In genomic region chr11:848988-849824, GRCh38 we compare ENCODE assay signal across 8 cellular contexts. TPM values are rescaled to one million over a fixed set of nuclear protein-coding genes. Genes with fewer than 3 reads are reported as not detected.
DNase-seq lines count a peak whose midpoint lies in the region; ATAC-seq and TF ChIP-seq lines count a peak whose summit lies in the region.

No MANE protein-coding gene starts in this region.

- H3K4me3 ChIP-seq in neutrophil (ENCODE audit: low read depth in 1 of 2, low read length in 1 of 2), result peak overlapping the region; percentile 59 to 66
- H3K4me3 ChIP-seq in lower leg skin (ENCODE audit: low read depth, poor library complexity, severe bottlenecking), result no peak overlapping the region

- H3K27me3 ChIP-seq in neutrophil, result peaks cover 77% of the 10 kb centered on the region

- no peaks in the 10 kb centered on the region for H3K9me3 ChIP-seq in neutrophil

- no peak for TF ChIP-seq POLR2A in lower leg skin (IDR thresholded peaks at IDR 0.05)

- peaks cover 13 to 21% of the 10 kb centered on the region in 2 experiments for H3K4me1 ChIP-seq in neutrophil (ENCODE audit: control insufficient read depth in 1 of 2, insufficient read depth in 1 of 2, low read depth in 1 of 2, low read length in 1 of 2)

- H3K27ac ChIP-seq in neutrophil, result no peak overlapping the region

- DNase-seq in DMS79 treated with DMSO at 0.1 percent for 48 hours (lab: John Stamatoyannopoulos, UW), result peak; percentile 20
- DNase-seq in DMS79 (lab: John Stamatoyannopoulos, UW), result no peak
- DNase-seq in NCI-H526 (lab: John Stamatoyannopoulos, UW), result peak; percentile 61 to 92
- DNase-seq in dermis blood vessel endothelial cell, result peak; percentile 46
- no peak for DNase-seq in lower leg skin (ENCODE audit: low spot score in 2 of 2)

- ATAC-seq in GM18858 (IDR thresholded peaks at IDR 0.05; ENCODE audit: unreplicated experiment), result no peak
- no peak for ATAC-seq in HG03354 (IDR thresholded peaks at IDR 0.05; ENCODE audit: poor library complexity, severe bottlenecking, unreplicated experiment)

- TF ChIP-seq CTCF in neutrophil (IDR thresholded peaks at IDR 0.05), result no peak
- TF ChIP-seq CTCF in lower leg skin (IDR thresholded peaks at IDR 0.05), result no peak

- no peaks in the 10 kb centered on the region for H3K36me3 ChIP-seq in neutrophil

- 24 to 44% methylated on average over 14 to 57 of the region's 75 CpGs for WGBS in lower leg skin, 2 donors

- intact Hi-C loops in lower leg skin (cut with DNase I; ENCODE audit: low total_unique reads), result no loop called here

RNA-seq across cellular contexts. Expression of gene TSPAN4, which starts 6.6 kb away (rescaled TPM):
- total RNA-seq in dermis blood vessel endothelial cell (167 and 179 TPM in 2 replicates), lower leg skin (10 to 100 TPM; 57.3 to 88.3 (median 70.7) TPM)

RNA-seq across cellular contexts. Expression of gene POLR2L, which starts 6.9 kb away (rescaled TPM):
- total RNA-seq in dermis blood vessel endothelial cell (81.9 and 193 TPM in 2 replicates), lower leg skin (10 to 100 TPM; 39.1 to 61.2 (median 51.4) TPM)

RNA-seq across cellular contexts. Expression of gene CD151, which starts 16.5 kb away (rescaled TPM):
- 700 and 712 TPM in 2 replicates for total RNA-seq in dermis blood vessel endothelial cell
- 100 to 1,000 TPM; 124 to 186 (median 157) TPM for total RNA-seq in lower leg skin

RNA-seq across cellular contexts. Expression of gene CRACR2B, which starts 21.5 kb away (rescaled TPM):
- total RNA-seq in dermis blood vessel endothelial cell (27.5 and 29.8 TPM in 2 replicates), lower leg skin (10 to 100 TPM; 14.5 to 47.9 (median 32.3) TPM)

RNA-seq across cellular contexts. Expression of gene PNPLA2, which starts 30.5 kb away (rescaled TPM):
- total RNA-seq in dermis blood vessel endothelial cell (41.4 and 76.9 TPM in 2 replicates), lower leg skin (10 to 100 TPM; 55.5 to 99.7 (median 72.4) TPM)

Comparison
In these comparisons a context has a peak if more than half of its experiments do, and no peak if none do; other contexts are left out.
1. DNase-seq: peak in DMS79 treated with DMSO at 0.1 percent for 48 hours (single experiment), NCI-H526 (2 of 2) and dermis blood vessel endothelial cell (single experiment); none in DMS79 (single experiment) and lower leg skin (0 of 2).